In genomic region chr12:45174595-45174994, GRCh38 we compare ENCODE assay signal across 3 cellular contexts.
"Had no signal": no experiment of that assay in that cellular context is flagged by ENCODE, and none has a peak within 500 bp of the region (broad histone marks: within the 10 kb centered on the region; RNA-seq: fewer than 3 reads in every experiment).

No MANE protein-coding gene starts in this region.

- H3K4me3 ChIP-seq: GM12878 had no signal

- DNase-seq: GDM1, GF-D8 had no signal

- ATAC-seq: GM12878 had no signal
